In the genomic region with DNA sequence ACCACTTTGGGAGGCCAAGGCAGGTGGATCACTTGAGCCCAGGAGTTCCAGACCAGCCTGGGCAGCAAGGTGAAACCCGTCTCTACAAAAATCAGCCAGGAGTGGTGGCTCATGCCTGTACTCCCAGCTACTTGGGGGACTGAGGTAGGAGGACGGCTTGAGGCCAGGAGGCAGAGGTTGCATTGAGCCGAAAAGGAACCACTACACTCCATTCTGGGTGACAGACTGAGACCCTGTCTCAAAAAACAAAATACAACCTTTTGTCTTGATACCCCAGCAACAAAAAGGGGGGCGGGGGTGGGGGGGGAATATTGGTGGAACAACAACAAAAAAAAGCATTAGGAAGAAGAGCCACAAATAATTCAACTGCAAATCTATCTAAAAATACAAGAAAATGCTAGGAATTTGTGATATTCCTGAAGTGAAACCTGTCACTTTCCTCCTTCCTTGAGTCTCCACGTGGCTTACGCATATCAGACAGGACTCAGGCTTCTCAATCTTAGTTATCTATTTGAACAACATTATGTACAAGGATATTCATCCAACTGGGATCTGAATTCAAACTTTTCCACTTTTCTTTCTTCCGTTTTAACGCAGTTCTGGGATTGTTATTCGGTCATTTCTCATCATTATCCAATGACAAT, we compare ENCODE assay signal across 7 cellular contexts. TPM values are rescaled to one million over a fixed set of nuclear protein-coding genes. Genes with fewer than 3 reads are reported as not detected.
A peak's percentile ranks its signal among the peaks of the same experiment; 100 is the strongest.
DNase-seq lines count a peak whose midpoint lies in the region; ATAC-seq and TF ChIP-seq lines count a peak whose summit lies in the region.
"Had no signal": no experiment of that assay in that cellular context is flagged by ENCODE, and none has a peak within 500 bp of the region (broad histone marks: within the 10 kb centered on the region; RNA-seq: fewer than 3 reads in every experiment).

No MANE protein-coding gene starts in this region.

- no peak overlapping the region for H2AK5ac ChIP-seq in trophoblast cell (ENCODE audit: low read length)

- no CpG with 5 or more reads among the region's 9 CpGs for WGBS in trophoblast cell (ENCODE audit: extremely low coverage, insufficient coverage, insufficient read length)

- H3K79me2 ChIP-seq in trophoblast cell (ENCODE audit: control insufficient read depth, insufficient read depth, low read length, poor library complexity): peaks cover 2% of the 10 kb centered on the region

- TF ChIP-seq POLR2A in breast epithelium (IDR thresholded peaks at IDR 0.05): no peak

- peak overlapping the region; percentile 96 for H3K4me2 ChIP-seq in trophoblast cell (ENCODE audit: low read length)

- peak overlapping the region; percentile 97 to 100 for H3K27ac ChIP-seq in breast epithelium
- no peak overlapping the region for H3K27ac ChIP-seq in trophoblast cell (ENCODE audit: low read depth, low read length)

- H3K9me3 ChIP-seq in breast epithelium: no peaks in the 10 kb centered on the region
- H3K9me3 ChIP-seq in trophoblast cell (ENCODE audit: insufficient read depth, low read depth, low read length): no peaks in the 10 kb centered on the region

- H2BK5ac ChIP-seq in trophoblast cell (ENCODE audit: low read depth, low read length, poor library complexity): no peak overlapping the region

- H3K23ac ChIP-seq in trophoblast cell (ENCODE audit: low read length): no peak overlapping the region

- H3K14ac ChIP-seq in trophoblast cell (ENCODE audit: low read length): peak overlapping the region; percentile 56

- H4K8ac ChIP-seq in trophoblast cell (ENCODE audit: low read depth, low read length): peak overlapping the region; percentile 84

- H3K4me1 ChIP-seq in breast epithelium (peaks cover 0 to 8% of the 10 kb centered on the region in 2 donors), trophoblast cell (ENCODE audit: control insufficient read depth in 1 of 2, insufficient read depth in 2 of 2, low read length in 2 of 2) (peaks cover 0 to 2% of the 10 kb centered on the region in 2 experiments)

- H2BK120ac ChIP-seq in trophoblast cell (ENCODE audit: insufficient read depth, low read length, poor library complexity): no peak overlapping the region

- H4K12ac ChIP-seq in trophoblast cell (ENCODE audit: low read depth, low read length): peak overlapping the region; percentile 75

- no peak overlapping the region for H2BK12ac ChIP-seq in trophoblast cell (ENCODE audit: low read length)

- H2AFZ ChIP-seq in trophoblast cell (ENCODE audit: insufficient read depth, low read length, poor library complexity): no peak overlapping the region

- no peaks in the 10 kb centered on the region for H3K36me3 ChIP-seq in breast epithelium
- H3K36me3 ChIP-seq in trophoblast cell (ENCODE audit: control insufficient read depth in 1 of 2, insufficient read depth in 2 of 2, low read length in 2 of 2): peaks cover 0 to 4% of the 10 kb centered on the region in 2 experiments

- H3K79me1 ChIP-seq in trophoblast cell (ENCODE audit: low read length): peaks cover 8% of the 10 kb centered on the region

- no peak overlapping the region for H3K9ac ChIP-seq in trophoblast cell (ENCODE audit: low read length)

- intact Hi-C loops in breast epithelium (cut with DNase I; ENCODE audit: low total_unique reads): no loop called here

- no peak for ATAC-seq in HG02852 (IDR thresholded peaks at IDR 0.05; ENCODE audit: unreplicated experiment)
- ATAC-seq in GM21529 (IDR thresholded peaks at IDR 0.05; ENCODE audit: unreplicated experiment): no peak

- peak overlapping the region; percentile 65 for H3K18ac ChIP-seq in trophoblast cell (ENCODE audit: low read length)

- H3K4ac ChIP-seq in trophoblast cell (ENCODE audit: low read depth, low read length): peak overlapping the region; percentile 95

- H4K91ac ChIP-seq in trophoblast cell (ENCODE audit: low read depth, low read length): no peak overlapping the region

- no peaks in the 10 kb centered on the region for H3K27me3 ChIP-seq in breast epithelium
- no peaks in the 10 kb centered on the region for H3K27me3 ChIP-seq in trophoblast cell (ENCODE audit: insufficient read depth, low read length)

- DNase-seq in LoVo (ENCODE audit: low spot score): peak; percentile 33
- DNase-seq in breast epithelium (ENCODE audit: low spot score in 2 of 2): no peak
- peak in 1 of 2 donors; percentile 49 for DNase-seq in trophoblast cell
- no peak for DNase-seq in effector CD4-positive, alpha-beta T cell

- H3K4me3 ChIP-seq in breast epithelium (peak overlapping the region; percentile 72 to 97 (median 73)), trophoblast cell (ENCODE audit: low read depth, low read length) (no peak overlapping the region)

- TF ChIP-seq CTCF in breast epithelium (IDR thresholded peaks at IDR 0.05): no peak

RNA-seq across cellular contexts. Expression of a gene that starts 1.2 kb away (rescaled TPM):
- 10 to 100 TPM; 31.6 to 43.0 (median 35.7) TPM for total RNA-seq in breast epithelium
- polyA plus RNA-seq in trophoblast cell (2013): 24.2 and 24.9 TPM in 2 replicates

RNA-seq across cellular contexts. Expression of a gene that starts 5.0 kb away (rescaled TPM):
- not detected for total RNA-seq in breast epithelium
- polyA plus RNA-seq in trophoblast cell (2013): 0.01 and 0.03 TPM in 2 replicates
- total RNA-seq: glomerular endothelial cell had no signal

RNA-seq across cellular contexts. Expression of a gene that starts 25.5 kb away (rescaled TPM):
- not detected for total RNA-seq in breast epithelium
- polyA plus RNA-seq in trophoblast cell (2013): 0.26 and 0.46 TPM in 2 replicates
- total RNA-seq: glomerular endothelial cell had no signal

RNA-seq across cellular contexts. Expression of a gene that starts 30.0 kb away (rescaled TPM):
- 1 to 10 TPM in 2 of 3 donors, under 1 TPM in 1; 0.66 to 2.1 (median 1.2) TPM for total RNA-seq in breast epithelium
- polyA plus RNA-seq in trophoblast cell (2013): 1.4 and 2.3 TPM in 2 replicates

RNA-seq across cellular contexts. Expression of a gene that starts 50.1 kb away (rescaled TPM):
- total RNA-seq in breast epithelium: 10 to 100 TPM; 10.8 to 16.6 (median 11.1) TPM
- polyA plus RNA-seq in trophoblast cell (2013): 0.26 and 0.49 TPM in 2 replicates
